24 cellular contexts compared by ENCODE assay signal in genomic region chr4:138225477-138225876, GRCh38. TPM values are rescaled to one million over a fixed set of nuclear protein-coding genes. Genes with fewer than 3 reads are reported as not detected.
DNase-seq lines count a peak whose midpoint lies in the region; ATAC-seq and TF ChIP-seq lines count a peak whose summit lies in the region.
"Had no signal": no experiment of that assay in that cellular context is flagged by ENCODE, and none has a peak within 500 bp of the region (broad histone marks: within the 10 kb centered on the region; RNA-seq: fewer than 3 reads in every experiment).

No MANE protein-coding gene starts in this region.

- peaks cover 64% of the 10 kb centered on the region for H3K4me1 ChIP-seq in GM23338 (ENCODE audit: insufficient read depth)
- peaks cover 22% of the 10 kb centered on the region for H3K4me1 ChIP-seq in skeletal muscle satellite cell (ENCODE audit: control insufficient read depth, insufficient read depth, low read length)
- H3K4me1 ChIP-seq: BLaER1 had no signal

- H3K27ac ChIP-seq in GM23338 (ENCODE audit: low read depth) (peak overlapping the region; percentile 45; the same call in 1 of the 2 replicates), dorsolateral prefrontal cortex (peak overlapping the region in 37 of 59 donors; percentile 0 to 77 (median 35)), WERI-Rb-1 (no peak overlapping the region)
- H3K27ac ChIP-seq: BLaER1, brain microvascular endothelial cell, stomach, upper lobe of left lung had no signal

- H3K9me2 ChIP-seq in GM23338 (ENCODE audit: insufficient read depth): no peaks in the 10 kb centered on the region

- intact Hi-C loops in dorsolateral prefrontal cortex (cut with DNase I): no loop called here

- peaks cover 55% of the 10 kb centered on the region for H3K36me3 Mint-ChIP-seq in GM23338 (ENCODE audit: low read depth)
- H3K36me3 Mint-ChIP-seq: activated naive CD4-positive, alpha-beta T cell treated with anti-CD3 and anti-CD28 coated beads, Interleukin-2, amount 50 U/mL, for 72 hours had no signal

- H3K27me3 ChIP-seq in GM23338 (ENCODE audit: insufficient read depth) (no peaks in the 10 kb centered on the region), dorsolateral prefrontal cortex (no peaks in the 10 kb centered on the region), skeletal muscle satellite cell (ENCODE audit: control insufficient read depth, insufficient read depth, low read length) (no peaks in the 10 kb centered on the region), H7 (ENCODE audit: control insufficient read depth, insufficient read depth, low read length) (no peaks in the 10 kb centered on the region), WERI-Rb-1 (ENCODE audit: insufficient read depth, low read depth, severe bottlenecking) (no peaks in the 10 kb centered on the region)
- H3K27me3 ChIP-seq: BLaER1, brain microvascular endothelial cell, stomach, upper lobe of left lung had no signal

- no peak overlapping the region for H3K4me3 ChIP-seq in GM23338
- no peak overlapping the region for H3K4me3 ChIP-seq in dorsolateral prefrontal cortex
- H3K4me3 ChIP-seq in skeletal muscle satellite cell (ENCODE audit: low read length): no peak overlapping the region
- H3K4me3 ChIP-seq in H7 (ENCODE audit: insufficient read depth, low read depth, low read length): no peak overlapping the region
- H3K4me3 ChIP-seq in WERI-Rb-1 (ENCODE audit: low read depth, low read length): no peak overlapping the region
- H3K4me3 ChIP-seq: BLaER1, stomach, upper lobe of left lung had no signal

- TF ChIP-seq CTCF in GM23338 (conservative IDR thresholded peaks at IDR 0.05; ENCODE audit: low read depth in 2 of 2) (no peak), dorsolateral prefrontal cortex (IDR thresholded peaks at IDR 0.05 in 54 of 56, conservative IDR thresholded peaks at IDR 0.05 in 2 of 56; ENCODE audit: low read depth in 1 of 56, partially characterized antibody in 56 of 56) (no peak), WERI-Rb-1 (IDR thresholded peaks at IDR 0.05; ENCODE audit: low read depth, low read length) (no peak)

- no peaks in the 10 kb centered on the region for H3F3A ChIP-seq in GM23338 (replicated peaks; ENCODE audit: low read depth)

- no peak overlapping the region for H3K9ac ChIP-seq in skeletal muscle satellite cell (ENCODE audit: low read depth, low read length)
- H3K9ac ChIP-seq: BLaER1 had no signal

- H3K4me2 ChIP-seq in GM23338: peak overlapping the region; percentile 63
- H3K4me2 ChIP-seq in skeletal muscle satellite cell (ENCODE audit: low read length): peak overlapping the region; percentile 18
- H3K4me2 ChIP-seq: BLaER1 had no signal

- no peaks in the 10 kb centered on the region for H4K20me1 ChIP-seq in GM23338 (replicated peaks; ENCODE audit: insufficient read depth)
- H4K20me1 ChIP-seq: BLaER1 had no signal

- H2AFZ ChIP-seq in GM23338: no peak overlapping the region

- H3K36me3 ChIP-seq in GM23338 (ENCODE audit: insufficient read depth) (no peaks in the 10 kb centered on the region; the same call in 1 of the 2 replicates), skeletal muscle satellite cell (ENCODE audit: insufficient read depth, low read length) (peaks cover 16% of the 10 kb centered on the region), H7 (replicated peaks; ENCODE audit: control insufficient read depth, insufficient read depth, low read length) (no peaks in the 10 kb centered on the region), WERI-Rb-1 (no peaks in the 10 kb centered on the region)
- H3K36me3 ChIP-seq: brain microvascular endothelial cell, stomach, upper lobe of left lung had no signal

- peaks cover 34% of the 10 kb centered on the region for H3K79me2 ChIP-seq in GM23338 (replicated peaks; ENCODE audit: insufficient read depth)

- H3K9me3 ChIP-seq in skeletal muscle satellite cell (replicated peaks; ENCODE audit: low read length): no peaks in the 10 kb centered on the region
- no peaks in the 10 kb centered on the region for H3K9me3 ChIP-seq in WERI-Rb-1 (ENCODE audit: severe bottlenecking)
- H3K9me3 ChIP-seq: BLaER1, stomach, upper lobe of left lung had no signal

- no peaks in the 10 kb centered on the region for H3K9me3 Mint-ChIP-seq in GM23338
- H3K9me3 Mint-ChIP-seq: activated naive CD4-positive, alpha-beta T cell treated with anti-CD3 and anti-CD28 coated beads, Interleukin-2, amount 50 U/mL, for 72 hours; activated T-cell treated with anti-CD3 and anti-CD28 coated beads, Interleukin-2, amount 50 U/mL, for 72 hours had no signal

- H3K4me3 Mint-ChIP-seq in GM23338: peak overlapping the region; percentile 7; the same call in 2 of the 3 replicates
- H3K4me3 Mint-ChIP-seq: activated T-cell treated with anti-CD3 and anti-CD28 coated beads, Interleukin-2, amount 50 U/mL, for 72 hours; naive thymus-derived CD4-positive, alpha-beta T cell had no signal

- H3K27me3 Mint-ChIP-seq in GM23338 (ENCODE audit: insufficient read depth, low read depth, poor library complexity): no peaks in the 10 kb centered on the region
- H3K27me3 Mint-ChIP-seq: naive thymus-derived CD4-positive, alpha-beta T cell had no signal

- peak overlapping the region; percentile 41; the same call in 1 of the 2 replicates for H3K27ac Mint-ChIP-seq in GM23338
- H3K27ac Mint-ChIP-seq: activated naive CD4-positive, alpha-beta T cell treated with anti-CD3 and anti-CD28 coated beads, Interleukin-2, amount 50 U/mL, for 72 hours; activated T-cell treated with anti-CD3 and anti-CD28 coated beads, Interleukin-2, amount 50 U/mL, for 72 hours; naive thymus-derived CD4-positive, alpha-beta T cell had no signal

- ATAC-seq in GM23338: no peak
- ATAC-seq: activated CD4-positive, CD25-positive, alpha-beta regulatory T cell treated with anti-CD3 and anti-CD28 coated beads, Interleukin-2, amount 50 U/mL, for 24 hours; activated naive CD4-positive, alpha-beta T cell treated with anti-CD3 and anti-CD28 coated beads, Interleukin-2, amount 50 U/mL, for 72 hours; activated T-cell treated with anti-CD3 and anti-CD28 coated beads, Interleukin-2, amount 50 U/mL, for 72 hours; naive thymus-derived CD4-positive, alpha-beta T cell; PC-3 had no signal

- DNase-seq in GM23338 (ENCODE audit: low spot score) (no peak), RPMI7951 (ENCODE audit: low read depth) (peak; percentile 13), dorsolateral prefrontal cortex (no peak), NCI-H1417 treated with DMSO at 0.1 percent for 48 hours (lab: John Stamatoyannopoulos, UW) (no peak), H7 (no peak), WERI-Rb-1 (no peak)
- DNase-seq: activated CD8-positive, alpha-beta memory T cell treated with anti-CD3 and anti-CD28 coated beads for 24 hours; activated T-cell treated with anti-CD3 and anti-CD28 coated beads, Interleukin-2, amount 50 U/mL, for 72 hours; brain microvascular endothelial cell; GF-D8; kidney glomerular epithelial cell; mesenchymal stem cell; naive thymus-derived CD4-positive, alpha-beta T cell; NCI-H146; NCI-H2171 treated with DMSO at 0.1 percent for 48 hours; NCI-H774; PC-3; stomach; T-helper 9 cell; upper lobe of left lung had no signal

- peaks cover 71% of the 10 kb centered on the region for H3K4me1 Mint-ChIP-seq in GM23338

TF ChIP-seq in GM23338, 12 proteins besides CTCF, POLR2A, EP300 and RAD21 (continues in another document):
- 0 out of 2 replicates have a peak, but pooled peaks have one; percentile 27 for TF ChIP-seq NANOG (IDR thresholded peaks at IDR 0.05; ENCODE audit: borderline replicate concordance)

RNA-seq across cellular contexts. Expression of gene SLC7A11, which starts 16.7 kb away (rescaled TPM):
- 32.2 and 33.9 TPM in 2 replicates for total RNA-seq in GM23338 (2014; rRNA removed; shearing (Covaris generic))
- polyA plus RNA-seq in GM23338 (2016; fragmentation: Nextera tagmentation; extraction: Ambion mirVana): 8.3 and 10.0 TPM in 2 replicates
- total RNA-seq in RPMI7951 (2014; rRNA removed; shearing (Covaris generic)): 6.1 and 7.1 TPM in 2 replicates
- 10 to 100 TPM; 11.1 to 72.6 (median 26.2) TPM for total RNA-seq in dorsolateral prefrontal cortex
- total RNA-seq in skeletal muscle satellite cell (2012; rRNA removed): 10.5 and 26.4 TPM in 2 replicates
- total RNA-seq in H7 (2014; rRNA removed; shearing (Covaris generic)): 7.1 and 10.2 TPM in 2 replicates
- polyA plus RNA-seq: naive thymus-derived CD4-positive, alpha-beta T cell had no signal
